ENCODE assay signal across 8 cellular contexts in genomic region chr6:44257753-44258324, GRCh38. TPM values are rescaled to one million over a fixed set of nuclear protein-coding genes. Genes with fewer than 3 reads are reported as not detected.
DNase-seq lines count a peak whose midpoint lies in the region; ATAC-seq and TF ChIP-seq lines count a peak whose summit lies in the region.

No MANE protein-coding gene starts in this region.

- H3K9me3 ChIP-seq in BLaER1 treated with 17β-estradiol and CSF1 and Interleukin-3, amounts not matched to agents 10 nM and 100 nM (replicated peaks in 1 of 11), result no peaks in the 10 kb centered on the region
- no peaks in the 10 kb centered on the region for H3K9me3 ChIP-seq in KOPT-K1 (ENCODE audit: insufficient read depth, low read length, poor library complexity, severe bottlenecking)
- H3K9me3 ChIP-seq in ovary, result no peaks in the 10 kb centered on the region

- peak overlapping the region; percentile 92 to 99 (median 97) for H3K4me2 ChIP-seq in BLaER1 treated with 17β-estradiol and CSF1 and Interleukin-3, amounts not matched to agents 10 nM and 100 nM

- H3K36me3 ChIP-seq in BLaER1 treated with 17β-estradiol and CSF1 and Interleukin-3, amounts not matched to agents 10 nM and 100 nM, result peaks cover 62 to 83% (median 72%) of the 10 kb centered on the region in 11 experiments
- H3K36me3 ChIP-seq in KOPT-K1 (ENCODE audit: insufficient read depth, low read length) (peaks cover 67% of the 10 kb centered on the region), ovary (no peaks in the 10 kb centered on the region)

- H4K20me1 ChIP-seq in BLaER1 treated with 17β-estradiol and CSF1 and Interleukin-3, amounts not matched to agents 10 nM and 100 nM, result peaks cover 54 to 94% (median 86%) of the 10 kb centered on the region in 11 experiments

- peak overlapping the region; percentile 89 for H3K4me3 Mint-ChIP-seq in dendritic cell treated with granulocyte-macrophage colony-stimulating factor and Interleukin-4, amounts not matched to agents 40 ng/mL and 50 ng/mL, for 4 days

- intact Hi-C loops in dendritic cell treated with granulocyte-macrophage colony-stimulating factor and Interleukin-4, amounts not matched to agents 40 ng/mL and 50 ng/mL, for 4 days (cut with micrococcal nuclease), result no loop called here
- intact Hi-C loops in ovary (cut with DNase I), result no loop called here

- H3K27ac ChIP-seq in BLaER1 treated with 17β-estradiol and CSF1 and Interleukin-3, amounts not matched to agents 10 nM and 100 nM, result peak overlapping the region; percentile 75 to 93 (median 90)
- peak overlapping the region; percentile 75 for H3K27ac ChIP-seq in KOPT-K1 (ENCODE audit: low read depth, low read length, poor library complexity, severe bottlenecking)
- H3K27ac ChIP-seq in ovary, result peak overlapping the region; percentile 94 to 95

- no peaks in the 10 kb centered on the region for H3K9me3 Mint-ChIP-seq in dendritic cell treated with granulocyte-macrophage colony-stimulating factor and Interleukin-4, amounts not matched to agents 40 ng/mL and 50 ng/mL, for 4 days

- H3K36me3 Mint-ChIP-seq in dendritic cell treated with granulocyte-macrophage colony-stimulating factor and Interleukin-4, amounts not matched to agents 40 ng/mL and 50 ng/mL, for 4 days (ENCODE audit: low read depth), result peaks cover 97% of the 10 kb centered on the region

- peaks cover 90% of the 10 kb centered on the region for H3K4me1 Mint-ChIP-seq in dendritic cell treated with granulocyte-macrophage colony-stimulating factor and Interleukin-4, amounts not matched to agents 40 ng/mL and 50 ng/mL, for 4 days (ENCODE audit: low read depth)

- H3K4me3 ChIP-seq in BLaER1 treated with 17β-estradiol and CSF1 and Interleukin-3, amounts not matched to agents 10 nM and 100 nM, result peak overlapping the region; percentile 77 to 91 (median 88)
- peak overlapping the region; percentile 74 for H3K4me3 ChIP-seq in ovary

- peaks cover 72 to 92% (median 86%) of the 10 kb centered on the region in 10 experiments for H3K4me1 ChIP-seq in BLaER1 treated with 17β-estradiol and CSF1 and Interleukin-3, amounts not matched to agents 10 nM and 100 nM
- H3K4me1 ChIP-seq in ovary (ENCODE audit: insufficient read depth), result peaks cover 5% of the 10 kb centered on the region

- peak; percentile 1 for ATAC-seq in GM21367 (IDR thresholded peaks at IDR 0.05; ENCODE audit: unreplicated experiment)
- ATAC-seq in activated CD4-positive, CD25-positive, alpha-beta regulatory T cell treated with anti-CD3 and anti-CD28 coated beads, Interleukin-2, amount 50 U/mL, for 24 hours, result no peak

- peak overlapping the region; percentile 86 for H3K27ac Mint-ChIP-seq in dendritic cell treated with granulocyte-macrophage colony-stimulating factor and Interleukin-4, amounts not matched to agents 40 ng/mL and 50 ng/mL, for 4 days

- TF ChIP-seq POLR2A in ovary (IDR thresholded peaks at IDR 0.05), result no peak

- TF ChIP-seq CTCF in ovary (IDR thresholded peaks at IDR 0.05), result peak in 1 of 3 donors; percentile 4

- no peaks in the 10 kb centered on the region for H3K27me3 ChIP-seq in BLaER1 treated with 17β-estradiol and CSF1 and Interleukin-3, amounts not matched to agents 10 nM and 100 nM
- no peaks in the 10 kb centered on the region for H3K27me3 ChIP-seq in ovary

- DNase-seq in ovary, result no peak
- DNase-seq in OCI-M1 (lab: John Stamatoyannopoulos, UW), result no peak
- no peak for DNase-seq in NCI-H1105 (lab: John Stamatoyannopoulos, UW)

- WGBS in ovary, 3 donors, result 16 to 21% (median 20%) methylated on average over 15 of the region's 15 CpGs

- H3K9ac ChIP-seq in BLaER1 treated with 17β-estradiol and CSF1 and Interleukin-3, amounts not matched to agents 10 nM and 100 nM, result peak overlapping the region; percentile 86 to 94 (median 90)

- no peak for TF ChIP-seq EP300 in ovary (IDR thresholded peaks at IDR 0.05)

- no peaks in the 10 kb centered on the region for H3K27me3 Mint-ChIP-seq in dendritic cell treated with granulocyte-macrophage colony-stimulating factor and Interleukin-4, amounts not matched to agents 40 ng/mL and 50 ng/mL, for 4 days

RNA-seq across cellular contexts. Expression of gene SLC35B2, which starts 0.5 kb away (rescaled TPM):
- total RNA-seq in ovary, result 10 to 100 TPM; 19.7 to 41.0 (median 29.7) TPM
- 10 to 100 TPM; 21.0 to 23.9 TPM for polyA plus RNA-seq in ovary

RNA-seq across cellular contexts. Expression of gene NFKBIE, which starts 7.5 kb away (rescaled TPM):
- total RNA-seq in ovary, result 10 to 100 TPM in 2 of 7 donors, 1 to 10 TPM in 5; 2.8 to 93.6 (median 4.9) TPM
- 1 to 10 TPM; 2.7 to 6.8 TPM for polyA plus RNA-seq in ovary

RNA-seq across cellular contexts. Expression of gene HSP90AB1, which starts 10.9 kb away (rescaled TPM):
- total RNA-seq in ovary, result 1,000 to 10,000 TPM in 6 of 7 donors, 100 to 1,000 TPM in 1; 820 to 1,796 (median 1,051) TPM
- 1,000 to 10,000 TPM in 1 of 2 donors, 100 to 1,000 TPM in 1; 972 to 1,905 TPM for polyA plus RNA-seq in ovary

RNA-seq across cellular contexts. Expression of gene TMEM151B, which starts 12.4 kb away (rescaled TPM):
- under 1 TPM in 4 of 7 donors, not detected in 3; under 0.01 to 0.12 (median 0.05) TPM for total RNA-seq in ovary
- under 1 TPM in 1 of 2 donors, not detected in 1; 0.04 TPM for polyA plus RNA-seq in ovary

RNA-seq across cellular contexts. Expression of gene SLC29A1, which starts 34.4 kb away (rescaled TPM):
- total RNA-seq in ovary, result 10 to 100 TPM; 11.2 to 35.4 (median 30.2) TPM
- polyA plus RNA-seq in ovary, result 10 to 100 TPM; 24.8 to 54.0 TPM
